ENCODE assay signal across 1 cellular context in the genomic region with DNA sequence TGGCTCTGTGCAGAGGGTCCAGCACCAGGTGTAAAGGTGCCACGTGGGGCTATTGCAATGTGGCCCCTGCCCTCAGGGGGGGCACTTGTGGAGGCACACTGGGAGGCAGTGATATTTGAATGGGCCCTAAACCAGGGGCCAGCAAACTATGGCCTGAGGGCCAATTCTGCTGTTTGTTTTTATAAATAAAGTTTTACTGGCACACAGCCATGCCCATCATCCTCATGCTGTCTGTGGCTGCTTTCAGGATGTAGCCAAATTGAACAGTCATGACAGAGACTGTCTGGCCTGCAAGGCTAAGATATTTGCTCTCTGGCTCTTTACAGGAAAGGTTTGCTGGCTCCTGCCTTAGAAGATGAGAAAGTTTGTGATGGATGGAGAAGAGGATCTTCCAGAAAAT.
TF ChIP-seq lines count a peak whose summit lies in the region.

No MANE protein-coding gene starts in this region.

TF ChIP-seq in K562, 482 proteins besides CTCF, POLR2A, EP300 and RAD21:
- TF ChIP-seq, protein P1, sequence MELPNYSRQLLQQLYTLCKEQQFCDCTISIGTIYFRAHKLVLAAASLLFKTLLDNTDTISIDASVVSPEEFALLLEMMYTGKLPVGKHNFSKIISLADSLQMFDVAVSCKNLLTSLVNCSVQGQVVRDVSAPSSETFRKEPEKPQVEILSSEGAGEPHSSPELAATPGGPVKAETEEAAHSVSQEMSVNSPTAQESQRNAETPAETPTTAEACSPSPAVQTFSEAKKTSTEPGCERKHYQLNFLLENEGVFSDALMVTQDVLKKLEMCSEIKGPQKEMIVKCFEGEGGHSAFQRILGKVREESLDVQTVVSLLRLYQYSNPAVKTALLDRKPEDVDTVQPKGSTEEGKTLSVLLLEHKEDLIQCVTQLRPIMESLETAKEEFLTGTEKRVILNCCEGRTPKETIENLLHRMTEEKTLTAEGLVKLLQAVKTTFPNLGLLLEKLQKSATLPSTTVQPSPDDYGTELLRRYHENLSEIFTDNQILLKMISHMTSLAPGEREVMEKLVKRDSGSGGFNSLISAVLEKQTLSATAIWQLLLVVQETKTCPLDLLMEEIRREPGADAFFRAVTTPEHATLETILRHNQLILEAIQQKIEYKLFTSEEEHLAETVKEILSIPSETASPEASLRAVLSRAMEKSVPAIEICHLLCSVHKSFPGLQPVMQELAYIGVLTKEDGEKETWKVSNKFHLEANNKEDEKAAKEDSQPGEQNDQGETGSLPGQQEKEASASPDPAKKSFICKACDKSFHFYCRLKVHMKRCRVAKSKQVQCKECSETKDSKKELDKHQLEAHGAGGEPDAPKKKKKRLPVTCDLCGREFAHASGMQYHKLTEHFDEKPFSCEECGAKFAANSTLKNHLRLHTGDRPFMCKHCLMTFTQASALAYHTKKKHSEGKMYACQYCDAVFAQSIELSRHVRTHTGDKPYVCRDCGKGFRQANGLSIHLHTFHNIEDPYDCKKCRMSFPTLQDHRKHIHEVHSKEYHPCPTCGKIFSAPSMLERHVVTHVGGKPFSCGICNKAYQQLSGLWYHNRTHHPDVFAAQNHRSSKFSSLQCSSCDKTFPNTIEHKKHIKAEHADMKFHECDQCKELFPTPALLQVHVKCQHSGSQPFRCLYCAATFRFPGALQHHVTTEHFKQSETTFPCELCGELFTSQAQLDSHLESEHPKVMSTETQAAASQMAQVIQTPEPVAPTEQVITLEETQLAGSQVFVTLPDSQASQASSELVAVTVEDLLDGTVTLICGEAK (IDR thresholded peaks at IDR 0.05) = peak; percentile 88
- TF ChIP-seq, protein P1 (CRISPR knock-in tag; IDR thresholded peaks at IDR 0.05) = peak; percentile 66
- TF ChIP-seq ZNF175 (CRISPR knock-in tag; IDR thresholded peaks at IDR 0.05; ENCODE audit: low read depth) (no peak), NFIC (IDR thresholded peaks at IDR 0.05) (peak; percentile 59), KDM5B (IDR thresholded peaks at IDR 0.05; ENCODE audit: insufficient replicate concordance, low read depth, low read length) (no peak)
- TF ChIP-seq, protein P2, sequence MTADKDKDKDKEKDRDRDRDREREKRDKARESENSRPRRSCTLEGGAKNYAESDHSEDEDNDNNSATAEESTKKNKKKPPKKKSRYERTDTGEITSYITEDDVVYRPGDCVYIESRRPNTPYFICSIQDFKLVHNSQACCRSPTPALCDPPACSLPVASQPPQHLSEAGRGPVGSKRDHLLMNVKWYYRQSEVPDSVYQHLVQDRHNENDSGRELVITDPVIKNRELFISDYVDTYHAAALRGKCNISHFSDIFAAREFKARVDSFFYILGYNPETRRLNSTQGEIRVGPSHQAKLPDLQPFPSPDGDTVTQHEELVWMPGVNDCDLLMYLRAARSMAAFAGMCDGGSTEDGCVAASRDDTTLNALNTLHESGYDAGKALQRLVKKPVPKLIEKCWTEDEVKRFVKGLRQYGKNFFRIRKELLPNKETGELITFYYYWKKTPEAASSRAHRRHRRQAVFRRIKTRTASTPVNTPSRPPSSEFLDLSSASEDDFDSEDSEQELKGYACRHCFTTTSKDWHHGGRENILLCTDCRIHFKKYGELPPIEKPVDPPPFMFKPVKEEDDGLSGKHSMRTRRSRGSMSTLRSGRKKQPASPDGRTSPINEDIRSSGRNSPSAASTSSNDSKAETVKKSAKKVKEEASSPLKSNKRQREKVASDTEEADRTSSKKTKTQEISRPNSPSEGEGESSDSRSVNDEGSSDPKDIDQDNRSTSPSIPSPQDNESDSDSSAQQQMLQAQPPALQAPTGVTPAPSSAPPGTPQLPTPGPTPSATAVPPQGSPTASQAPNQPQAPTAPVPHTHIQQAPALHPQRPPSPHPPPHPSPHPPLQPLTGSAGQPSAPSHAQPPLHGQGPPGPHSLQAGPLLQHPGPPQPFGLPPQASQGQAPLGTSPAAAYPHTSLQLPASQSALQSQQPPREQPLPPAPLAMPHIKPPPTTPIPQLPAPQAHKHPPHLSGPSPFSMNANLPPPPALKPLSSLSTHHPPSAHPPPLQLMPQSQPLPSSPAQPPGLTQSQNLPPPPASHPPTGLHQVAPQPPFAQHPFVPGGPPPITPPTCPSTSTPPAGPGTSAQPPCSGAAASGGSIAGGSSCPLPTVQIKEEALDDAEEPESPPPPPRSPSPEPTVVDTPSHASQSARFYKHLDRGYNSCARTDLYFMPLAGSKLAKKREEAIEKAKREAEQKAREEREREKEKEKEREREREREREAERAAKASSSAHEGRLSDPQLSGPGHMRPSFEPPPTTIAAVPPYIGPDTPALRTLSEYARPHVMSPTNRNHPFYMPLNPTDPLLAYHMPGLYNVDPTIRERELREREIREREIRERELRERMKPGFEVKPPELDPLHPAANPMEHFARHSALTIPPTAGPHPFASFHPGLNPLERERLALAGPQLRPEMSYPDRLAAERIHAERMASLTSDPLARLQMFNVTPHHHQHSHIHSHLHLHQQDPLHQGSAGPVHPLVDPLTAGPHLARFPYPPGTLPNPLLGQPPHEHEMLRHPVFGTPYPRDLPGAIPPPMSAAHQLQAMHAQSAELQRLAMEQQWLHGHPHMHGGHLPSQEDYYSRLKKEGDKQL (CRISPR knock-in tag; IDR thresholded peaks at IDR 0.05; ENCODE audit: borderline replicate concordance) = no peak
- TF ChIP-seq, protein P3, sequence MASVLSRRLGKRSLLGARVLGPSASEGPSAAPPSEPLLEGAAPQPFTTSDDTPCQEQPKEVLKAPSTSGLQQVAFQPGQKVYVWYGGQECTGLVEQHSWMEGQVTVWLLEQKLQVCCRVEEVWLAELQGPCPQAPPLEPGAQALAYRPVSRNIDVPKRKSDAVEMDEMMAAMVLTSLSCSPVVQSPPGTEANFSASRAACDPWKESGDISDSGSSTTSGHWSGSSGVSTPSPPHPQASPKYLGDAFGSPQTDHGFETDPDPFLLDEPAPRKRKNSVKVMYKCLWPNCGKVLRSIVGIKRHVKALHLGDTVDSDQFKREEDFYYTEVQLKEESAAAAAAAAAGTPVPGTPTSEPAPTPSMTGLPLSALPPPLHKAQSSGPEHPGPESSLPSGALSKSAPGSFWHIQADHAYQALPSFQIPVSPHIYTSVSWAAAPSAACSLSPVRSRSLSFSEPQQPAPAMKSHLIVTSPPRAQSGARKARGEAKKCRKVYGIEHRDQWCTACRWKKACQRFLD (CRISPR knock-in tag; IDR thresholded peaks at IDR 0.05) = no peak
